ENCODE assay signal across 8 cellular contexts in genomic region chr4:143336828-143337599, GRCh38. TPM values are rescaled to one million over a fixed set of nuclear protein-coding genes. Genes with fewer than 3 reads are reported as not detected.
DNase-seq lines count a peak whose midpoint lies in the region; ATAC-seq lines count a peak whose summit lies in the region.

TSS of gene GAB1 (plus strand) at chr4:143336876. CDS start at chr4:143337189, 313 bp downstream.

- ATAC-seq in GM19035 (IDR thresholded peaks at IDR 0.05; ENCODE audit: unreplicated experiment) (peak; percentile 73), HG03108 (IDR thresholded peaks at IDR 0.05; ENCODE audit: unreplicated experiment) (peak; percentile 73), right cardiac atrium (peak; percentile 81)

- peak within 1 kb of the TSS; percentile 87 for H3K4me3 ChIP-seq in right cardiac atrium (ENCODE audit: low read length)

- under 1% methylated on average over 78 of the region's 78 CpGs for WGBS in right cardiac atrium

- no peaks in the 10 kb centered on the region for H3K27me3 ChIP-seq in right cardiac atrium (ENCODE audit: control insufficient read depth, insufficient read depth)

- DNase-seq in DMS153 treated with DMSO at 0.1 percent for 48 hours (lab: John Stamatoyannopoulos, UW; ENCODE audit: unreplicated experiment) (peak; percentile 37), NOMO-1 treated with DMSO at 0.1 percent for 48 hours (lab: John Stamatoyannopoulos, UW; ENCODE audit: unreplicated experiment) (peak; percentile 49), right cardiac atrium (peak; percentile 83 to 91 (median 91)), pulmonary artery endothelial cell (ENCODE audit: low read depth, low spot score) (peak; percentile 58), NCI-H2107 treated with DMSO at 0.1 percent for 48 hours (lab: John Stamatoyannopoulos, UW; ENCODE audit: unreplicated experiment) (no peak)

- H3K9me3 ChIP-seq in right cardiac atrium (ENCODE audit: control insufficient read depth, low read length), result no peaks in the 10 kb centered on the region

- peaks cover 4% of the 10 kb centered on the region for H3K4me1 ChIP-seq in right cardiac atrium (ENCODE audit: control insufficient read depth, insufficient read depth, low read length)

- intact Hi-C loops in right cardiac atrium (cut with DNase I), result loop anchor here in 3 of 4 donors (5.0 to 10.0 kb wide), 4 partner anchors 58 to 132 kb away; no protein-coding TSS in a partner anchor

- H3K27ac ChIP-seq in angular gyrus (ENCODE audit: low read depth, low read length) (peak within 1 kb of the TSS; percentile 94), right cardiac atrium (ENCODE audit: low read length) (peak within 1 kb of the TSS; percentile 92)

RNA-seq across cellular contexts. Expression of gene GAB1, which starts in this region (rescaled TPM):
- total RNA-seq in right cardiac atrium (10 to 100 TPM; 46.8 to 73.4 (median 59.0) TPM), pulmonary artery endothelial cell (7.3 and 16.5 TPM in 2 replicates)
- polyA plus RNA-seq in right cardiac atrium, result 11.0 TPM
